ENCODE assay signal across 8 cellular contexts in genomic region chr7:38105874-38106483, GRCh38.
DNase-seq lines count a peak whose midpoint lies in the region; ATAC-seq and TF ChIP-seq lines count a peak whose summit lies in the region.

No MANE protein-coding gene starts in this region.

- H3K36me3 ChIP-seq in DOHH2 (ENCODE audit: control insufficient read depth, low read length) = no peaks in the 10 kb centered on the region
- no peaks in the 10 kb centered on the region for H3K36me3 ChIP-seq in naive thymus-derived CD4-positive, alpha-beta T cell (ENCODE audit: control insufficient read depth in 2 of 3, insufficient read depth in 3 of 3, low read length in 3 of 3)

- peaks cover 28% of the 10 kb centered on the region for H3K27me3 ChIP-seq in DOHH2 (ENCODE audit: control insufficient read depth, low read length)
- no peaks in the 10 kb centered on the region for H3K27me3 ChIP-seq in naive thymus-derived CD4-positive, alpha-beta T cell (ENCODE audit: control insufficient read depth in 2 of 2, insufficient read depth in 2 of 2, low read length in 2 of 2)

- H3K79me2 ChIP-seq in DOHH2 (ENCODE audit: control insufficient read depth, low read length) = no peaks in the 10 kb centered on the region

- no peaks in the 10 kb centered on the region for H3K9me3 Mint-ChIP-seq in naive thymus-derived CD4-positive, alpha-beta T cell

- peak; percentile 62 for ATAC-seq in GM21390 (IDR thresholded peaks at IDR 0.05; ENCODE audit: unreplicated experiment)
- ATAC-seq in SK-N-SH treated with all-trans-retinoic acid at 6 μM for 48 hours = peak; percentile 88
- peak; percentile 75 for ATAC-seq in naive thymus-derived CD4-positive, alpha-beta T cell
- no peak for ATAC-seq in HG03521 (IDR thresholded peaks at IDR 0.05; ENCODE audit: unreplicated experiment)
- no peak for ATAC-seq in HG02588 (IDR thresholded peaks at IDR 0.05; ENCODE audit: unreplicated experiment)

- no peaks in the 10 kb centered on the region for H3K9me2 ChIP-seq in DOHH2 (replicated peaks; ENCODE audit: control insufficient read depth, low read length)

- POLR2A ChIA-PET in naive thymus-derived CD4-positive, alpha-beta T cell (lab: Charles Lee) = no interaction called here

- H3K27ac ChIP-seq in DOHH2 (ENCODE audit: low read depth, low read length) = no peak overlapping the region
- no peak overlapping the region for H3K27ac ChIP-seq in naive thymus-derived CD4-positive, alpha-beta T cell (ENCODE audit: low read depth, low read length)

- H3K9me3 ChIP-seq in DOHH2 (ENCODE audit: control insufficient read depth, insufficient read depth, low read length) = no peaks in the 10 kb centered on the region
- no peaks in the 10 kb centered on the region for H3K9me3 ChIP-seq in naive thymus-derived CD4-positive, alpha-beta T cell (ENCODE audit: control insufficient read depth in 2 of 3, low read length in 3 of 3)

- H3K27me3 Mint-ChIP-seq in naive thymus-derived CD4-positive, alpha-beta T cell = peaks cover 17 to 45% (median 18%) of the 10 kb centered on the region in 5 donors

- peak; percentile 77 for DNase-seq in NAMALWA (ENCODE audit: low spot score)
- peak; percentile 42 to 58 for DNase-seq in erythroblast (lab: John Stamatoyannopoulos, UW)
- peak in 7 of 9 donors; percentile 9 to 57 (median 43) for DNase-seq in naive thymus-derived CD4-positive, alpha-beta T cell

- peaks cover 0 to 2% (median 0%) of the 10 kb centered on the region in 7 donors for H3K4me1 Mint-ChIP-seq in naive thymus-derived CD4-positive, alpha-beta T cell

- H3K4me3 Mint-ChIP-seq in naive thymus-derived CD4-positive, alpha-beta T cell = no peak overlapping the region

- CTCF ChIA-PET in naive thymus-derived CD4-positive, alpha-beta T cell (lab: Charles Lee) = interaction anchor here (0.9 to 5.0 kb wide), 2 partner anchors 268 to 269 kb away, joined by 5 to 53 read pairs; no protein-coding TSS in a partner anchor

- H3K4me3 ChIP-seq in DOHH2 (ENCODE audit: low read length) = no peak overlapping the region
- no peak overlapping the region for H3K4me3 ChIP-seq in naive thymus-derived CD4-positive, alpha-beta T cell (ENCODE audit: low read length)

- H4K20me1 ChIP-seq in DOHH2 (ENCODE audit: control insufficient read depth, insufficient read depth, low read depth, low read length) = no peaks in the 10 kb centered on the region

- TF ChIP-seq CTCF in DOHH2 (IDR thresholded peaks at IDR 0.05; ENCODE audit: low read depth, low read length, poor library complexity, severe bottlenecking) = peak; percentile 78

- no peaks in the 10 kb centered on the region for H3F3A ChIP-seq in DOHH2 (ENCODE audit: control insufficient read depth, insufficient read depth)

- H3K27ac Mint-ChIP-seq in naive thymus-derived CD4-positive, alpha-beta T cell = no peak overlapping the region

- intact Hi-C loops in naive thymus-derived CD4-positive, alpha-beta T cell (cut with micrococcal nuclease) = loop anchor here (2.0 to 10.0 kb wide), 4 partner anchors 73 to 559 kb away; partner anchors contain the start of gene STARD3NL (in 2 of the 2)

- TF ChIP-seq POLR2A in erythroblast (IDR thresholded peaks at IDR 0.05; ENCODE audit: low read length) = no peak

- no peak overlapping the region for H3K4me2 ChIP-seq in DOHH2 (ENCODE audit: low read length)

- H3K36me3 Mint-ChIP-seq in naive thymus-derived CD4-positive, alpha-beta T cell = no peaks in the 10 kb centered on the region

- no peaks in the 10 kb centered on the region for H3K4me1 ChIP-seq in DOHH2 (ENCODE audit: control insufficient read depth, low read length)
- no peaks in the 10 kb centered on the region for H3K4me1 ChIP-seq in naive thymus-derived CD4-positive, alpha-beta T cell (ENCODE audit: control insufficient read depth in 2 of 2, insufficient read depth in 2 of 2, low read length in 2 of 2)

TF ChIP-seq in SK-N-SH treated with all-trans-retinoic acid at 6 μM for 48 hours, 23 proteins besides CTCF, POLR2A, EP300 and RAD21:
- TF ChIP-seq ZNF565 (CRISPR knock-in tag; conservative IDR thresholded peaks at IDR 0.05; ENCODE audit: low read depth) (no peak), ZNF70 (CRISPR knock-in tag; IDR thresholded peaks at IDR 0.05) (no peak), POU6F1 (CRISPR knock-in tag; IDR thresholded peaks at IDR 0.05; ENCODE audit: borderline replicate concordance, low read depth) (no peak), ZNF8 (CRISPR knock-in tag; IDR thresholded peaks at IDR 0.05) (no peak), ARNTL (CRISPR knock-in tag; IDR thresholded peaks at IDR 0.05; ENCODE audit: borderline replicate concordance, low read depth) (no peak), ISL1 (CRISPR knock-in tag; IDR thresholded peaks at IDR 0.05) (no peak), ESRRG (CRISPR knock-in tag; IDR thresholded peaks at IDR 0.05) (no peak), TCF4 (CRISPR knock-in tag; IDR thresholded peaks at IDR 0.05; ENCODE audit: borderline replicate concordance) (no peak), ZFP30 (CRISPR knock-in tag; IDR thresholded peaks at IDR 0.05) (no peak), ZFP3 (CRISPR knock-in tag; IDR thresholded peaks at IDR 0.05) (no peak)

Comparison
In these comparisons a context has a peak if more than half of its experiments do, and no peak if none do; other contexts are left out.
1. ATAC-seq: peak in GM21390 (single experiment), SK-N-SH treated with all-trans-retinoic acid at 6 μM for 48 hours (single experiment) and naive thymus-derived CD4-positive, alpha-beta T cell (single experiment); none in HG03521 (single experiment) and HG02588 (single experiment).
2. Peak in every context shown above with its lines, with median percentiles within 50 percentile points of each other: DNase-seq.